25 cellular contexts compared by ENCODE assay signal in genomic region chr1:225418059-225418458, GRCh38. TPM values are rescaled to one million over a fixed set of nuclear protein-coding genes. Genes with fewer than 3 reads are reported as not detected.
A peak's percentile ranks its signal among the peaks of the same experiment; 100 is the strongest.
DNase-seq lines count a peak whose midpoint lies in the region; ATAC-seq and TF ChIP-seq lines count a peak whose summit lies in the region.
"Had no signal": no experiment of that assay in that cellular context is flagged by ENCODE, and none has a peak within 500 bp of the region (broad histone marks: within the 10 kb centered on the region; RNA-seq: fewer than 3 reads in every experiment).

No MANE protein-coding gene starts in this region.

- H3K9me3 ChIP-seq in HEK293 (ENCODE audit: control insufficient read depth, insufficient read depth, low read depth, low read length) (no peaks in the 10 kb centered on the region), hepatocyte (ENCODE audit: low read depth) (no peaks in the 10 kb centered on the region)
- H3K9me3 ChIP-seq: adrenal gland; BLaER1 treated with 17β-estradiol and CSF1 and Interleukin-3, amounts not matched to agents 10 nM and 100 nM; prostate gland; stomach; tibial artery had no signal

- H3K27ac Mint-ChIP-seq in activated T-cell treated with anti-CD3 and anti-CD28 coated beads, Interleukin-2, amount 50 U/mL, for 24 hours = peak overlapping the region; percentile 13
- H3K27ac Mint-ChIP-seq: memory B cell, WTC11 had no signal

- peaks cover 4% of the 10 kb centered on the region for H4K20me1 ChIP-seq in hepatocyte (ENCODE audit: insufficient read depth, poor library complexity, severe bottlenecking)

- peaks cover 33% of the 10 kb centered on the region for H3K4me1 Mint-ChIP-seq in activated T-cell treated with anti-CD3 and anti-CD28 coated beads, Interleukin-2, amount 50 U/mL, for 24 hours (ENCODE audit: low read depth)

- no peak overlapping the region for H3K4me2 ChIP-seq in hepatocyte
- H3K4me2 ChIP-seq: BLaER1 treated with 17β-estradiol and CSF1 and Interleukin-3, amounts not matched to agents 10 nM and 100 nM; KMS-11; PC-9 had no signal

- ATAC-seq in GM19023 (IDR thresholded peaks at IDR 0.05; ENCODE audit: unreplicated experiment) = no peak
- ATAC-seq: WTC11 had no signal

- peaks cover 88% of the 10 kb centered on the region for H3K79me2 ChIP-seq in hepatocyte

- H3K27me3 ChIP-seq in hepatocyte = no peaks in the 10 kb centered on the region
- H3K27me3 ChIP-seq: adrenal gland; BLaER1 treated with 17β-estradiol and CSF1 and Interleukin-3, amounts not matched to agents 10 nM and 100 nM; stomach; tibial artery had no signal

- no peaks in the 10 kb centered on the region for H3K9me2 ChIP-seq in hepatocyte (replicated peaks; ENCODE audit: insufficient read depth)

- POLR2A ChIA-PET in HEK293 (lab: Yijun Ruan, JAX) = no interaction called here

- CTCF ChIA-PET in HEK293 (lab: Yijun Ruan, JAX) = interaction anchor here (0.7 to 1.4 kb wide), 7 partner anchors 8 to 72 kb away, joined by 3 to 7 read pairs (median 3); no protein-coding TSS in a partner anchor

- H3K4me3 ChIP-seq in HEK293 (ENCODE audit: low read depth, low read length) (no peak overlapping the region), hepatocyte (no peak overlapping the region)
- H3K4me3 ChIP-seq: adrenal gland; BLaER1 treated with 17β-estradiol and CSF1 and Interleukin-3, amounts not matched to agents 10 nM and 100 nM; PC-9; prostate gland; stomach; tibial artery had no signal

- WGBS in hepatocyte (ENCODE audit: low lambda C conversion rate, missing lambda C conversion rate) = 55% methylated on average over 2 of the region's 2 CpGs

- peaks cover 13% of the 10 kb centered on the region; the same call in 1 of the 2 replicates for H3K4me1 ChIP-seq in HEK293 (ENCODE audit: control insufficient read depth, insufficient read depth, low read length)
- H3K4me1 ChIP-seq in hepatocyte (ENCODE audit: insufficient read depth) = peaks cover 27% of the 10 kb centered on the region

- no peak for DNase-seq in activated T-cell treated with anti-CD3 and anti-CD28 coated beads, Interleukin-2, amount 50 U/mL, for 24 hours
- no peak for DNase-seq in activated T-cell treated with anti-CD3 and anti-CD28 coated beads, Interleukin-2, amount 50 U/mL, for 1 hour
- peak; percentile 36 for DNase-seq in NCI-H2196 treated with DMSO at 0.1 percent for 48 hours (lab: John Stamatoyannopoulos, UW; ENCODE audit: unreplicated experiment)
- DNase-seq in hepatocyte (ENCODE audit: low spot score) = no peak
- no peak for DNase-seq in kidney glomerular epithelial cell (lab: John Stamatoyannopoulos, UW)
- DNase-seq in NCI-H2171 treated with DMSO at 0.1 percent for 48 hours (lab: John Stamatoyannopoulos, UW) = no peak
- DNase-seq: activated CD4-positive, alpha-beta T cell treated with anti-CD3 and anti-CD28 coated beads, Interleukin-2, amount 50 U/mL, for 4 hours; activated effector memory CD4-positive, alpha-beta T cell treated with anti-CD3 and anti-CD28 coated beads, Interleukin-2, amount 50 U/mL, for 16 hours; adrenal gland; GF-D8; NCI-H2081 treated with DMSO at 0.1 percent for 48 hours; NCI-H82; PC-9; Right ventricle myocardium superior; stimulated activated CD4-positive, alpha-beta T cell treated with anti-CD3 and anti-CD28 coated beads, Interleukin-15, amount 100 ng/mL, for 24 hours; stomach; tibial artery had no signal

- H3K36me3 ChIP-seq in HEK293 (ENCODE audit: control insufficient read depth in 2 of 2, insufficient read depth in 1 of 2, low read length in 2 of 2) (peaks cover 79 to 90% of the 10 kb centered on the region in 2 experiments), hepatocyte (replicated peaks; ENCODE audit: insufficient read depth, low read depth) (no peaks in the 10 kb centered on the region)
- H3K36me3 ChIP-seq: prostate gland had no signal

- no peaks in the 10 kb centered on the region for H3K9me3 Mint-ChIP-seq in activated T-cell treated with anti-CD3 and anti-CD28 coated beads, Interleukin-2, amount 50 U/mL, for 24 hours
- H3K9me3 Mint-ChIP-seq: brain, memory B cell, WTC11 had no signal

- H3K36me3 Mint-ChIP-seq in activated T-cell treated with anti-CD3 and anti-CD28 coated beads, Interleukin-2, amount 50 U/mL, for 24 hours (ENCODE audit: low read depth) = peaks cover 97% of the 10 kb centered on the region

- no peak for TF ChIP-seq CTCF in HEK293 (tag by site-specific recombination; IDR thresholded peaks at IDR 0.05)
- no peak for TF ChIP-seq CTCF in hepatocyte (IDR thresholded peaks at IDR 0.05; ENCODE audit: poor library complexity)

- H3K27me3 Mint-ChIP-seq in activated T-cell treated with anti-CD3 and anti-CD28 coated beads, Interleukin-2, amount 50 U/mL, for 24 hours = no peaks in the 10 kb centered on the region
- H3K27me3 Mint-ChIP-seq: brain, memory B cell had no signal

- H2AFZ ChIP-seq in hepatocyte = no peak overlapping the region
- H2AFZ ChIP-seq: PC-9 had no signal

- no peak overlapping the region for H3K4me3 Mint-ChIP-seq in activated T-cell treated with anti-CD3 and anti-CD28 coated beads, Interleukin-2, amount 50 U/mL, for 24 hours
- H3K4me3 Mint-ChIP-seq: memory B cell, WTC11 had no signal

- peak overlapping the region; percentile 9; the same call in 1 of the 2 replicates for H3K27ac ChIP-seq in HEK293 (ENCODE audit: extremely low read depth, low read depth, low read length)
- H3K27ac ChIP-seq in hepatocyte = peak overlapping the region; percentile 14
- H3K27ac ChIP-seq: adrenal gland; BLaER1 treated with 17β-estradiol and CSF1 and Interleukin-3, amounts not matched to agents 10 nM and 100 nM; KMS-11; PC-9; stomach; tibial artery had no signal

TF ChIP-seq in HEK293, 187 proteins besides CTCF, POLR2A, EP300 and RAD21:
- TF ChIP-seq GFI1B (tag by site-specific recombination; IDR thresholded peaks at IDR 0.05) (peak; percentile 59; the same call in 1 of the 2 replicates), ZNF221 (tag by site-specific recombination; IDR thresholded peaks at IDR 0.05; ENCODE audit: borderline replicate concordance) (no peak), WT1 (tag by site-specific recombination; IDR thresholded peaks at IDR 0.05) (peak; percentile 55; the same call in 1 of the 2 replicates)

RNA-seq across cellular contexts. Expression of gene LBR, which starts 9.8 kb away (rescaled TPM):
- total RNA-seq in hepatocyte = 54.2 and 65.9 TPM in 2 replicates
- 29.6 and 33.3 TPM in 2 replicates for polyA plus RNA-seq in hepatocyte
